8 cellular contexts compared by ENCODE assay signal in genomic region chr20:36754656-36755222, GRCh38. TPM values are rescaled to one million over a fixed set of nuclear protein-coding genes. Genes with fewer than 3 reads are reported as not detected.
A peak's percentile ranks its signal among the peaks of the same experiment; 100 is the strongest.
DNase-seq lines count a peak whose midpoint lies in the region; ATAC-seq and TF ChIP-seq lines count a peak whose summit lies in the region.

No MANE protein-coding gene starts in this region.

- peak; percentile 80 for DNase-seq in ACHN
- DNase-seq in NCI-H2171 (lab: John Stamatoyannopoulos, UW), result peak; percentile 23
- DNase-seq in dermis blood vessel endothelial cell, result peak; percentile 91
- DNase-seq in lower lobe of right lung, result no peak
- peak; percentile 71 for DNase-seq in testis

- H3K36me3 ChIP-seq in lower lobe of right lung (peaks cover 13% of the 10 kb centered on the region), testis (ENCODE audit: low read depth, missing control alignments) (no peaks in the 10 kb centered on the region)

- TF ChIP-seq CTCF in GM12873 (IDR thresholded peaks at IDR 0.05; ENCODE audit: insufficient read depth, low read depth, low read length, missing control alignments), result peak; percentile 88
- peak; percentile 92 for TF ChIP-seq CTCF in VCaP (conservative IDR thresholded peaks at IDR 0.05)
- peak; percentile 75 for TF ChIP-seq CTCF in lower lobe of right lung (IDR thresholded peaks at IDR 0.05)
- peak; percentile 67 to 79 (median 68) for TF ChIP-seq CTCF in testis (IDR thresholded peaks at IDR 0.05)

- H3K4me3 ChIP-seq in lower lobe of right lung (no peak overlapping the region), testis (no peak overlapping the region)

- H3K9me3 ChIP-seq in lower lobe of right lung (no peaks in the 10 kb centered on the region), testis (no peaks in the 10 kb centered on the region)

- ATAC-seq in lower lobe of right lung, result peak; percentile 87
- ATAC-seq in GM19463 (IDR thresholded peaks at IDR 0.05; ENCODE audit: unreplicated experiment), result no peak

- H3K27me3 ChIP-seq in lower lobe of right lung (ENCODE audit: low read depth) (no peaks in the 10 kb centered on the region), testis (no peaks in the 10 kb centered on the region)

- 17 to 28% methylated on average over 2 of the region's 2 CpGs for WGBS in testis, 2 donors

- H3K4me1 ChIP-seq in lower lobe of right lung (peaks cover 19% of the 10 kb centered on the region), testis (no peaks in the 10 kb centered on the region)

- H3K27ac ChIP-seq in VCaP (no peak overlapping the region), lower lobe of right lung (peak overlapping the region; percentile 14), testis (peak overlapping the region in 1 of 2 donors; percentile 41)

- in situ Hi-C loops in ACHN (cut with HindIII; ENCODE audit: low pct_ligation_motif_present, low pct_unique_long_range_greater_than_20kb, low sequenced_read_pairs), result no loop called here

- intact Hi-C loops in lower lobe of right lung (cut with DNase I), result no loop called here
- intact Hi-C loops in testis (cut with DNase I; ENCODE audit: low total_unique reads), result no loop called here

- TF ChIP-seq POLR2A in testis (IDR thresholded peaks at IDR 0.05), result no peak

RNA-seq across cellular contexts. Expression of gene NDRG3, which starts 8.8 kb away (rescaled TPM):
- total RNA-seq in dermis blood vessel endothelial cell (18.7 and 34.0 TPM in 2 replicates), lower lobe of right lung (30.4 TPM), testis (10 to 100 TPM; 65.3 to 70.7 TPM)
- 202 TPM for polyA plus RNA-seq in testis (ENCODE audit: insufficient read depth, low read depth, low replicate concordance)

RNA-seq across cellular contexts. Expression of gene DSN1, which starts 18.8 kb away (rescaled TPM):
- total RNA-seq in dermis blood vessel endothelial cell, result 24.7 and 27.0 TPM in 2 replicates
- total RNA-seq in lower lobe of right lung, result 6.5 TPM
- 10 to 100 TPM; 24.6 to 30.2 TPM for total RNA-seq in testis
- polyA plus RNA-seq in testis (ENCODE audit: insufficient read depth, low read depth, low replicate concordance), result 38.6 TPM
